In the genomic region with DNA sequence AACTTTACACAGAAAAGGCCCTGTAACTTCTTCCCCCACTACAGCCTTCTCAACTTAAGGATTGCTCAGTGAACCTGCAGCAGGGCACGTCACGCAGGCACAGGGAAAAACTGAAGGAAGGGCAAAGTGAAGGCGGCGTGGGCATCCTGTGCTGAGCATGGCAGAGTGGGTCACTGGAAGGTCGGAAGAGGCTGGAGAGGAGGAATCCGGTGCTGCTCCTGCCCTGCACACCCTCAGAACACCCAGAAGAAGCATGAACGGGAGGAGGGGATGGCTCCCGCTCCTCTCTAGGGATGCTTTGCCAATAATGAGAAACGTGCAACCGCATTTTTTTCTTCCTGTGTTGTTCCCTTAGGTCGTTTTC, we compare ENCODE assay signal across 19 cellular contexts.
DNase-seq lines count a peak whose midpoint lies in the region; ATAC-seq and TF ChIP-seq lines count a peak whose summit lies in the region.
"Had no signal": no experiment of that assay in that cellular context is flagged by ENCODE, and none has a peak within 500 bp of the region (broad histone marks: within the 10 kb centered on the region; RNA-seq: fewer than 3 reads in every experiment).

No MANE protein-coding gene starts in this region.

- H2AFZ ChIP-seq in PC-3 (ENCODE audit: low read length) = no peak overlapping the region

- CTCF ChIA-PET in AG04450 (lab: Charles Lee) (interaction anchor here (1.0 kb wide), 1 partner anchor 141 kb away, joined by 3 read pairs; no protein-coding TSS in a partner anchor), PC-3 (lab: Charles Lee) (no interaction called here)

- H3K27me3 Mint-ChIP-seq in mesothelial cell of epicardium (ENCODE audit: low read depth) = no peaks in the 10 kb centered on the region
- H3K27me3 Mint-ChIP-seq: activated CD4-positive, alpha-beta T cell treated with anti-CD3 and anti-CD28 coated beads, Interleukin-2, amount 10 ng/mL, durations not matched to agents 7 days and 5 days; activated naive CD4-positive, alpha-beta T cell treated with anti-CD3 and anti-CD28 coated beads, Interleukin-2, amount 10 ng/mL, durations not matched to agents 7 days and 5 days had no signal

- H4K20me1 ChIP-seq in PC-3 (ENCODE audit: low read length) = no peaks in the 10 kb centered on the region

- no peak for TF ChIP-seq CTCF in AG04450 (IDR thresholded peaks at IDR 0.05; ENCODE audit: low read depth, low read length)
- no peak for TF ChIP-seq CTCF in colonic mucosa (IDR thresholded peaks at IDR 0.05)
- no peak for TF ChIP-seq CTCF in mesothelial cell of epicardium (IDR thresholded peaks at IDR 0.05; ENCODE audit: unreplicated experiment)
- TF ChIP-seq CTCF in PC-3 (conservative IDR thresholded peaks at IDR 0.05; ENCODE audit: low read depth, low read length) = no peak

- peaks cover 33% of the 10 kb centered on the region for H3K4me1 Mint-ChIP-seq in mesothelial cell of epicardium
- no peaks in the 10 kb centered on the region for H3K4me1 Mint-ChIP-seq in stimulated activated effector memory CD8-positive, alpha-beta T cell treated with anti-CD3 and anti-CD28 coated beads, Interleukin-12 subunit alpha, Interleukin-12 subunit beta, amount 100 ng/mL, for 72 hours
- H3K4me1 Mint-ChIP-seq: activated CD4-positive, alpha-beta T cell treated with anti-CD3 and anti-CD28 coated beads, Interleukin-2, amount 10 ng/mL, durations not matched to agents 7 days and 5 days; activated naive CD4-positive, alpha-beta T cell treated with anti-CD3 and anti-CD28 coated beads, Interleukin-2, amount 10 ng/mL, durations not matched to agents 7 days and 5 days; CD8-positive, alpha-beta memory T cell had no signal

- H3K9me3 ChIP-seq in AG04450 (ENCODE audit: control insufficient read depth, insufficient read depth, low read length) = no peaks in the 10 kb centered on the region; the same call in 1 of the 2 replicates
- H3K9me3 ChIP-seq in colonic mucosa = no peaks in the 10 kb centered on the region
- no peaks in the 10 kb centered on the region for H3K9me3 ChIP-seq in PC-3 (ENCODE audit: low read length)

- H3K4me1 ChIP-seq in colonic mucosa = no peaks in the 10 kb centered on the region
- H3K4me1 ChIP-seq in PC-3 (ENCODE audit: insufficient read depth, low read length) = peaks cover 5% of the 10 kb centered on the region; the same call in 1 of the 2 replicates

- no peak for ATAC-seq in stimulated activated effector memory CD8-positive, alpha-beta T cell treated with anti-CD3 and anti-CD28 coated beads, Interleukin-12 subunit alpha, Interleukin-12 subunit beta, amount 100 ng/mL, for 72 hours
- no peak for ATAC-seq in GM21717 (IDR thresholded peaks at IDR 0.05; ENCODE audit: unreplicated experiment)
- ATAC-seq in PC-3 = no peak
- ATAC-seq in GM19328 (IDR thresholded peaks at IDR 0.05; ENCODE audit: unreplicated experiment) = no peak

- H3K79me2 ChIP-seq in PC-3 (ENCODE audit: low read length) = no peaks in the 10 kb centered on the region

- H3F3A ChIP-seq in PC-3 (ENCODE audit: low read length, unreplicated experiment) = no peaks in the 10 kb centered on the region

- no peaks in the 10 kb centered on the region for H3K9me3 Mint-ChIP-seq in mesothelial cell of epicardium
- no peaks in the 10 kb centered on the region for H3K9me3 Mint-ChIP-seq in stimulated activated effector memory CD8-positive, alpha-beta T cell treated with anti-CD3 and anti-CD28 coated beads, Interleukin-12 subunit alpha, Interleukin-12 subunit beta, amount 100 ng/mL, for 72 hours
- H3K9me3 Mint-ChIP-seq: activated CD4-positive, alpha-beta T cell treated with anti-CD3 and anti-CD28 coated beads, Interleukin-2, amount 10 ng/mL, durations not matched to agents 7 days and 5 days; activated naive CD4-positive, alpha-beta T cell treated with anti-CD3 and anti-CD28 coated beads, Interleukin-2, amount 10 ng/mL, durations not matched to agents 7 days and 5 days had no signal

- peaks cover 37% of the 10 kb centered on the region for H3K36me3 Mint-ChIP-seq in mesothelial cell of epicardium
- no peaks in the 10 kb centered on the region for H3K36me3 Mint-ChIP-seq in stimulated activated effector memory CD8-positive, alpha-beta T cell treated with anti-CD3 and anti-CD28 coated beads, Interleukin-12 subunit alpha, Interleukin-12 subunit beta, amount 100 ng/mL, for 72 hours
- H3K36me3 Mint-ChIP-seq: activated naive CD4-positive, alpha-beta T cell treated with anti-CD3 and anti-CD28 coated beads, Interleukin-2, amount 10 ng/mL, durations not matched to agents 7 days and 5 days; CD8-positive, alpha-beta memory T cell had no signal

- POLR2A ChIA-PET in AG04450 (lab: Yijun Ruan, JAX) (no interaction called here), PC-3 (lab: Charles Lee; ENCODE audit: unreplicated experiment) (no interaction called here)

- H3K36me3 ChIP-seq in colonic mucosa (no peaks in the 10 kb centered on the region), PC-3 (ENCODE audit: low read depth, low read length) (peaks cover 32% of the 10 kb centered on the region)

- intact Hi-C loops in colonic mucosa (cut with DNase I) = no loop called here
- intact Hi-C loops in PC-3 (cut with micrococcal nuclease) = no loop called here

- BruUV-seq in PC-3 (replicated peaks; lab: Mats Ljungman, UMichigan) = no TSS peak

- H3K27ac ChIP-seq in AG04450 (ENCODE audit: low read depth, low read length) = peak overlapping the region; percentile 11
- peak overlapping the region; percentile 57 for H3K27ac ChIP-seq in colonic mucosa
- no peak overlapping the region for H3K27ac ChIP-seq in PC-3 (ENCODE audit: low read length)

- DNase-seq in AG04450 (ENCODE audit: low read depth, low spot score) = no peak
- no peak for DNase-seq in colonic mucosa
- no peak for DNase-seq in mesothelial cell of epicardium (ENCODE audit: low spot score in 2 of 2, unreplicated experiment in 2 of 2)
- no peak for DNase-seq in stimulated activated effector memory CD8-positive, alpha-beta T cell treated with anti-CD3 and anti-CD28 coated beads, Interleukin-12 subunit alpha, Interleukin-12 subunit beta, amount 100 ng/mL, for 72 hours (ENCODE audit: low spot score in 2 of 2)
- no peak for DNase-seq in glomerular visceral epithelial cell (ENCODE audit: extremely low spot score)
- no peak for DNase-seq in PC-3
- DNase-seq: activated CD4-positive, alpha-beta T cell treated with anti-CD3 and anti-CD28 coated beads, Interleukin-2, amount 10 ng/mL, durations not matched to agents 7 days and 5 days; activated naive CD4-positive, alpha-beta T cell treated with anti-CD3 and anti-CD28 coated beads, Interleukin-2, amount 10 ng/mL, durations not matched to agents 7 days and 5 days; activated T-cell treated with anti-CD3 and anti-CD28 coated beads, Interleukin-2, amount 50 U/mL, for 1 hour; CD8-positive, alpha-beta memory T cell; EL; hippocampal formation; KBM-7; kidney glomerular epithelial cell; NCI-H1048; NCI-H748 treated with DMSO at 0.1 percent for 48 hours; stimulated activated CD4-positive, alpha-beta T cell treated with anti-CD3 and anti-CD28 coated beads, Interleukin-1b, Interleukin-23, amount 100 ng/mL, for 48 hours had no signal

- H3K27ac Mint-ChIP-seq in mesothelial cell of epicardium = peak overlapping the region; percentile 68
- H3K27ac Mint-ChIP-seq in stimulated activated effector memory CD8-positive, alpha-beta T cell treated with anti-CD3 and anti-CD28 coated beads, Interleukin-12 subunit alpha, Interleukin-12 subunit beta, amount 100 ng/mL, for 72 hours = peak overlapping the region; percentile 38
- H3K27ac Mint-ChIP-seq: activated CD4-positive, alpha-beta T cell treated with anti-CD3 and anti-CD28 coated beads, Interleukin-2, amount 10 ng/mL, durations not matched to agents 7 days and 5 days; activated naive CD4-positive, alpha-beta T cell treated with anti-CD3 and anti-CD28 coated beads, Interleukin-2, amount 10 ng/mL, durations not matched to agents 7 days and 5 days; CD8-positive, alpha-beta memory T cell had no signal

- H3K4me3 ChIP-seq in AG04450 (ENCODE audit: low read depth, low read length) (no peak overlapping the region), colonic mucosa (no peak overlapping the region), PC-3 (ENCODE audit: low read length) (no peak overlapping the region)

- H3K27me3 ChIP-seq in AG04450 (ENCODE audit: control insufficient read depth, insufficient read depth, low read length) = no peaks in the 10 kb centered on the region
- H3K27me3 ChIP-seq in colonic mucosa = no peaks in the 10 kb centered on the region
- no peaks in the 10 kb centered on the region for H3K27me3 ChIP-seq in PC-3 (ENCODE audit: low read length)

- H3K4me2 ChIP-seq in PC-3 (ENCODE audit: low read length) = no peak overlapping the region

- H3K9ac ChIP-seq in colonic mucosa (ENCODE audit: low read depth in 2 of 2, low read length in 2 of 2) (peak overlapping the region in 1 of 2 donors; percentile 79), PC-3 (ENCODE audit: low read length) (no peak overlapping the region)

- no peaks in the 10 kb centered on the region for H3K9me2 ChIP-seq in PC-3 (replicated peaks; ENCODE audit: low read length)

- no peak overlapping the region for H3K4me3 Mint-ChIP-seq in mesothelial cell of epicardium
- no peak overlapping the region for H3K4me3 Mint-ChIP-seq in stimulated activated effector memory CD8-positive, alpha-beta T cell treated with anti-CD3 and anti-CD28 coated beads, Interleukin-12 subunit alpha, Interleukin-12 subunit beta, amount 100 ng/mL, for 72 hours
- H3K4me3 Mint-ChIP-seq: activated CD4-positive, alpha-beta T cell treated with anti-CD3 and anti-CD28 coated beads, Interleukin-2, amount 10 ng/mL, durations not matched to agents 7 days and 5 days; activated naive CD4-positive, alpha-beta T cell treated with anti-CD3 and anti-CD28 coated beads, Interleukin-2, amount 10 ng/mL, durations not matched to agents 7 days and 5 days; CD8-positive, alpha-beta memory T cell had no signal
